Comparison of ENCODE assay signal across 11 cellular contexts in genomic region chr2:138030459-138030858, GRCh38.
A peak's percentile ranks its signal among the peaks of the same experiment; 100 is the strongest.
DNase-seq lines count a peak whose midpoint lies in the region; ATAC-seq and TF ChIP-seq lines count a peak whose summit lies in the region.
"Had no signal": no experiment of that assay in that cellular context is flagged by ENCODE, and none has a peak within 500 bp of the region (broad histone marks: within the 10 kb centered on the region; RNA-seq: fewer than 3 reads in every experiment).

No MANE protein-coding gene starts in this region.

- DNase-seq in AG08395 (ENCODE audit: low spot score) (peak; percentile 25), NCI-H1417 (lab: John Stamatoyannopoulos, UW) (no peak), right lobe of liver (no peak), NCI-H1930 (lab: John Stamatoyannopoulos, UW) (no peak)
- DNase-seq: activated CD4-positive, alpha-beta T cell treated with anti-CD3 and anti-CD28 coated beads, Interleukin-2, amount 50 U/mL, for 1 hour had no signal

- H3K36me3 Mint-ChIP-seq in activated T-helper 17 cell treated with anti-CD3 and anti-CD28 coated beads, Interleukin-2, amount 50 U/mL, for 72 hours (ENCODE audit: low read depth), result no peaks in the 10 kb centered on the region
- no peaks in the 10 kb centered on the region for H3K36me3 Mint-ChIP-seq in stimulated activated memory B cell treated with anti-CD40 and anti-IgM and Interleukin-4, amounts not matched to agents 10 μg/mL and 1 μg/mL and 100 μg/mL, for 72 hours
- H3K36me3 Mint-ChIP-seq: brain had no signal

- H3K27me3 Mint-ChIP-seq in activated T-helper 17 cell treated with anti-CD3 and anti-CD28 coated beads, Interleukin-2, amount 50 U/mL, for 72 hours, result no peaks in the 10 kb centered on the region
- no peaks in the 10 kb centered on the region for H3K27me3 Mint-ChIP-seq in stimulated activated memory B cell treated with anti-CD40 and anti-IgM and Interleukin-4, amounts not matched to agents 10 μg/mL and 1 μg/mL and 100 μg/mL, for 72 hours
- H3K27me3 Mint-ChIP-seq: brain had no signal

- H3K4me3 ChIP-seq in right lobe of liver, result no peak overlapping the region
- H3K4me3 ChIP-seq: hepatocyte had no signal

- TF ChIP-seq CTCF in right lobe of liver (IDR thresholded peaks at IDR 0.05), result no peak

- no peaks in the 10 kb centered on the region for H3K36me3 ChIP-seq in right lobe of liver

- ATAC-seq in GM19452 (IDR thresholded peaks at IDR 0.05; ENCODE audit: unreplicated experiment) (peak; percentile 85), HG02981 (IDR thresholded peaks at IDR 0.05; ENCODE audit: unreplicated experiment) (peak; percentile 48), right lobe of liver (no peak)
- ATAC-seq in activated T-helper 17 cell treated with anti-CD3 and anti-CD28 coated beads, Interleukin-2, amount 50 U/mL, for 72 hours (replicated peaks), result peak; percentile 39
- no peak for ATAC-seq in stimulated activated memory B cell treated with anti-CD40 and anti-IgM and Interleukin-4, amounts not matched to agents 10 μg/mL and 1 μg/mL and 100 μg/mL, for 72 hours

- H3K27ac Mint-ChIP-seq in activated T-helper 17 cell treated with anti-CD3 and anti-CD28 coated beads, Interleukin-2, amount 50 U/mL, for 72 hours, result no peak overlapping the region
- no peak overlapping the region for H3K27ac Mint-ChIP-seq in stimulated activated memory B cell treated with anti-CD40 and anti-IgM and Interleukin-4, amounts not matched to agents 10 μg/mL and 1 μg/mL and 100 μg/mL, for 72 hours
- H3K27ac Mint-ChIP-seq: brain had no signal

- no peaks in the 10 kb centered on the region for H3K27me3 ChIP-seq in right lobe of liver
- H3K27me3 ChIP-seq: hepatocyte had no signal

- no peak overlapping the region for H3K27ac ChIP-seq in right lobe of liver
- H3K27ac ChIP-seq: hepatocyte had no signal

- TF ChIP-seq POLR2A in right lobe of liver (IDR thresholded peaks at IDR 0.05), result no peak

- no peaks in the 10 kb centered on the region for H3K4me1 ChIP-seq in right lobe of liver

- no peaks in the 10 kb centered on the region for H3K4me1 Mint-ChIP-seq in activated T-helper 17 cell treated with anti-CD3 and anti-CD28 coated beads, Interleukin-2, amount 50 U/mL, for 72 hours
- H3K4me1 Mint-ChIP-seq in stimulated activated memory B cell treated with anti-CD40 and anti-IgM and Interleukin-4, amounts not matched to agents 10 μg/mL and 1 μg/mL and 100 μg/mL, for 72 hours, result no peaks in the 10 kb centered on the region
- H3K4me1 Mint-ChIP-seq: brain had no signal

- intact Hi-C loops in right lobe of liver (cut with DNase I), result no loop called here

- H3K4me3 Mint-ChIP-seq in activated T-helper 17 cell treated with anti-CD3 and anti-CD28 coated beads, Interleukin-2, amount 50 U/mL, for 72 hours, result no peak overlapping the region
- no peak overlapping the region for H3K4me3 Mint-ChIP-seq in stimulated activated memory B cell treated with anti-CD40 and anti-IgM and Interleukin-4, amounts not matched to agents 10 μg/mL and 1 μg/mL and 100 μg/mL, for 72 hours
- H3K4me3 Mint-ChIP-seq: brain had no signal

- 96% methylated on average over 3 of the region's 3 CpGs for WGBS in right lobe of liver (ENCODE audit: insufficient coverage, low coverage, low lambda C conversion rate, missing lambda C conversion rate)

- H3K9me3 Mint-ChIP-seq in activated T-helper 17 cell treated with anti-CD3 and anti-CD28 coated beads, Interleukin-2, amount 50 U/mL, for 72 hours, result no peaks in the 10 kb centered on the region
- H3K9me3 Mint-ChIP-seq in stimulated activated memory B cell treated with anti-CD40 and anti-IgM and Interleukin-4, amounts not matched to agents 10 μg/mL and 1 μg/mL and 100 μg/mL, for 72 hours, result no peaks in the 10 kb centered on the region
- H3K9me3 Mint-ChIP-seq: brain had no signal

- H3K9me3 ChIP-seq in right lobe of liver, result no peaks in the 10 kb centered on the region

Comparison
In these comparisons a context has a peak if more than half of its experiments do, and no peak if none do; other contexts are left out.
1. ATAC-seq: peak in GM19452 (single experiment), HG02981 (single experiment) and activated T-helper 17 cell treated with anti-CD3 and anti-CD28 coated beads, Interleukin-2, amount 50 U/mL, for 72 hours (single experiment); none in right lobe of liver (0 of 4) and stimulated activated memory B cell treated with anti-CD40 and anti-IgM and Interleukin-4, amounts not matched to agents 10 μg/mL and 1 μg/mL and 100 μg/mL, for 72 hours (single experiment).